In the genomic region with DNA sequence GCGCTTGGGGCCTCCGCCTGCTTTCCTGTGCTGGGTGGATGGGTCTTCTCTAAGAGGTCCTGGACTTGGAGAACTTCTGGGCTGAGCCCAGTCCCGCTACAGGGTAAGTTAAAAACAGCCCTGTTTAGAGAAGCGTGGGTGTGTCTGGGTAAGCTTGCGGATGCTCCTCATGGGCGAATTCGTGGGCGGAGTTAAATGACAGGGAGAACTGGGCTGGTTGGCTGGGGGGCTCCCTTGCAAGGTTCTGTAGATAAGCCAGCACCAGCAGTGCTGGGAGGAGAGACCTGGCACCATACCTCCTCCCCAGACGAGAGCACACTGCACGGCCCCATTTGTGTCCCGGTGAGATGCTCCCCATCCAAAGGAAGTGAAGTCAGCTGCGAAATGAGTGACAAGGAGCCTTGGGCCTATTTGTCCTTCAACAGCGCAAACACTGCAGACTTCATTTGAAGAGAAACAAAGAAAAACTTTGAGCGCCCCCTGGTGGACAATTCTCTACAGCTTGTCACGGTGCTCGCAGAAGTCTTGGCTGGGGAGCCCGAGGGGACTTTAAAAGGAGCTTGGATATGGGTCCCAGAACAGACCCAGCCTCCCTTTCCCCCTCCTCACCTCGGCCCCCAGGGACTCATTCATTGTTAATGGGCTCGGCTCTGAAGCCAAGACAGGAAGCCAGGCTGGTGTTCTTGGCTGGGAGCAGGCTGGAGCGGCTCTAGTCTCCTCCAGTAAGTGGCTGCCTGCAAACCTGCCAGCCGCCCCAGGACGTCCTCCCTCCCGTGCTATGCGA, we compare ENCODE assay signal across 1 cellular context.
TF ChIP-seq lines count a peak whose summit lies in the region.

No MANE protein-coding gene starts in this region.

TF ChIP-seq in WTC11, 78 proteins besides CTCF, POLR2A, EP300 and RAD21 (continued from another document):
- TF ChIP-seq, protein P1, sequence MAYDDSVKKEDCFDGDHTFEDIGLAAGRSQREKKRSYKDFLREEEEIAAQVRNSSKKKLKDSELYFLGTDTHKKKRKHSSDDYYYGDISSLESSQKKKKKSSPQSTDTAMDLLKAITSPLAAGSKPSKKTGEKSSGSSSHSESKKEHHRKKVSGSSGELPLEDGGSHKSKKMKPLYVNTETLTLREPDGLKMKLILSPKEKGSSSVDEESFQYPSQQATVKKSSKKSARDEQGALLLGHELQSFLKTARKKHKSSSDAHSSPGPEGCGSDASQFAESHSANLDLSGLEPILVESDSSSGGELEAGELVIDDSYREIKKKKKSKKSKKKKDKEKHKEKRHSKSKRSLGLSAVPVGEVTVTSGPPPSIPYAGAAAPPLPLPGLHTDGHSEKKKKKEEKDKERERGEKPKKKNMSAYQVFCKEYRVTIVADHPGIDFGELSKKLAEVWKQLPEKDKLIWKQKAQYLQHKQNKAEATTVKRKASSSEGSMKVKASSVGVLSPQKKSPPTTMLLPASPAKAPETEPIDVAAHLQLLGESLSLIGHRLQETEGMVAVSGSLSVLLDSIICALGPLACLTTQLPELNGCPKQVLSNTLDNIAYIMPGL (CRISPR knock-in tag; IDR thresholded peaks at IDR 0.05) = no peak
TF ChIP-seq in WTC11: peak in this region for 0.
